ENCODE assay signal across 16 cellular contexts in the genomic region with DNA sequence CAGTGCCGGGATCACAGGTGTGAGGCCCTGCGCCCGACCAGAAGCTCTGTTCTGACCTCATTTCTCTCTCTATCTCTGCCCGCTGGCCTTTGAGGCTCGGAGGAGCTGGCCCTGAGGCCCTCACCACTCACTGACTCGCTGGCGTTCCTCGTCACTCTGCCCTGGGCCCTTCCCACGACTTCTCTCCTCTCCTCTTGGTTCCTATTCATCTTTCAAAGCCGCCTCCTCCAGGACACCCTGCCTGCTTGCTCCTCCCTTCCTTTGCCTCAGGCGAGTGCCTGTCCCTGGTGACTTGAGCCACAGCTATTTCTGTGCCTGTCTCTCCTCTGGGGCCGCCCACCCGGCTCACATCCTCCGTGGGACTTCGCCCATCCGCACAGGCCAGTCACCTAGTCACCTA. TPM values are rescaled to one million over a fixed set of nuclear protein-coding genes. Genes with fewer than 3 reads are reported as not detected.
A peak's percentile ranks its signal among the peaks of the same experiment; 100 is the strongest.
DNase-seq lines count a peak whose midpoint lies in the region; TF ChIP-seq lines count a peak whose summit lies in the region.
"Had no signal": no experiment of that assay in that cellular context is flagged by ENCODE, and none has a peak within 500 bp of the region (broad histone marks: within the 10 kb centered on the region; RNA-seq: fewer than 3 reads in every experiment).

No MANE protein-coding gene starts in this region.

- peaks cover 14% of the 10 kb centered on the region for H3K9me3 Mint-ChIP-seq in glutamatergic neuron (ENCODE audit: unreplicated experiment)
- peaks cover 4% of the 10 kb centered on the region for H3K9me3 Mint-ChIP-seq in neural progenitor cell
- H3K9me3 Mint-ChIP-seq in activated T-helper 2 cell treated with anti-CD3 and anti-CD28 coated beads, Interferon-gamma antibody, Interleukin-2, Interleukin-4, amounts not matched to agents 10 μg/mL and 5 μg/mL and 100 μg/mL, durations not matched to agents 14 hours and 24 hours and 36 hours = no peaks in the 10 kb centered on the region
- H3K9me3 Mint-ChIP-seq: CD8-positive, alpha-beta T cell had no signal

- H3K27ac Mint-ChIP-seq in glutamatergic neuron (ENCODE audit: unreplicated experiment) = peak overlapping the region; percentile 50
- H3K27ac Mint-ChIP-seq in neural progenitor cell = peak overlapping the region; percentile 9
- no peak overlapping the region for H3K27ac Mint-ChIP-seq in activated T-helper 2 cell treated with anti-CD3 and anti-CD28 coated beads, Interferon-gamma antibody, Interleukin-2, Interleukin-4, amounts not matched to agents 10 μg/mL and 5 μg/mL and 100 μg/mL, durations not matched to agents 14 hours and 24 hours and 36 hours
- H3K27ac Mint-ChIP-seq: CD8-positive, alpha-beta T cell had no signal

- intact Hi-C loops in activated T-helper 2 cell treated with anti-CD3 and anti-CD28 coated beads, Interferon-gamma antibody, Interleukin-2, Interleukin-4, amounts not matched to agents 10 μg/mL and 5 μg/mL and 100 μg/mL, durations not matched to agents 14 hours and 24 hours and 36 hours (cut with micrococcal nuclease) = no loop called here

- peak; percentile 62 for DNase-seq in ELF-1 (ENCODE audit: low read depth, low spot score)
- no peak for DNase-seq in glutamatergic neuron
- DNase-seq in neural progenitor cell (ENCODE audit: low spot score) = no peak
- no peak for DNase-seq in activated T-helper 2 cell treated with anti-CD3 and anti-CD28 coated beads, Interferon-gamma antibody, Interleukin-2, Interleukin-4, amounts not matched to agents 10 μg/mL and 5 μg/mL and 100 μg/mL, durations not matched to agents 14 hours and 24 hours and 36 hours (ENCODE audit: low spot score)
- no peak for DNase-seq in NCI-H146 (lab: John Stamatoyannopoulos, UW)
- DNase-seq in putamen (ENCODE audit: low spot score) = no peak
- no peak for DNase-seq in GM23248
- DNase-seq: ACHN; Calu3; CD8-positive, alpha-beta T cell; DMS79 treated with DMSO at 0.1 percent for 48 hours; GOT3; H7; IMR-90 had no signal

- peaks cover 2% of the 10 kb centered on the region for H3K27me3 Mint-ChIP-seq in glutamatergic neuron (ENCODE audit: unreplicated experiment)
- peaks cover 11% of the 10 kb centered on the region for H3K27me3 Mint-ChIP-seq in neural progenitor cell (ENCODE audit: insufficient read depth, low read depth)
- H3K27me3 Mint-ChIP-seq in activated T-helper 2 cell treated with anti-CD3 and anti-CD28 coated beads, Interferon-gamma antibody, Interleukin-2, Interleukin-4, amounts not matched to agents 10 μg/mL and 5 μg/mL and 100 μg/mL, durations not matched to agents 14 hours and 24 hours and 36 hours (ENCODE audit: low read depth) = no peaks in the 10 kb centered on the region

- H3K9ac ChIP-seq in neural progenitor cell = no peak overlapping the region
- no peak overlapping the region for H3K9ac ChIP-seq in GM23248

- H3K4me3 ChIP-seq in neural progenitor cell = no peak overlapping the region
- no peak overlapping the region for H3K4me3 ChIP-seq in GM23248
- H3K4me3 ChIP-seq: K562 had no signal

- H2AFZ ChIP-seq in neural progenitor cell (replicated peaks) = no peak overlapping the region
- H2AFZ ChIP-seq in GM23248 = no peak overlapping the region

- H3K27ac ChIP-seq in neural progenitor cell (no peak overlapping the region), GM23248 (no peak overlapping the region)

- H3F3A ChIP-seq in neural progenitor cell (ENCODE audit: low read depth) = no peaks in the 10 kb centered on the region
- H3F3A ChIP-seq in GM23248 (ENCODE audit: insufficient read depth) = no peaks in the 10 kb centered on the region

- WGBS in GM23248 (ENCODE audit: low coverage in 1 of 2, low lambda C conversion rate in 2 of 2, missing lambda C conversion rate in 2 of 2), 2 experiments = 61% methylated on average over 16 of the region's 16 CpGs

- H3K36me3 ChIP-seq in neural progenitor cell (no peaks in the 10 kb centered on the region), GM23248 (ENCODE audit: low read depth) (no peaks in the 10 kb centered on the region)

- H3K4me3 Mint-ChIP-seq in glutamatergic neuron (ENCODE audit: unreplicated experiment) (peak overlapping the region; percentile 45), neural progenitor cell (no peak overlapping the region)
- no peak overlapping the region for H3K4me3 Mint-ChIP-seq in activated T-helper 2 cell treated with anti-CD3 and anti-CD28 coated beads, Interferon-gamma antibody, Interleukin-2, Interleukin-4, amounts not matched to agents 10 μg/mL and 5 μg/mL and 100 μg/mL, durations not matched to agents 14 hours and 24 hours and 36 hours (ENCODE audit: low read depth)
- H3K4me3 Mint-ChIP-seq: CD8-positive, alpha-beta T cell had no signal

- H3K4me1 Mint-ChIP-seq in glutamatergic neuron (ENCODE audit: low read depth, unreplicated experiment) (peaks cover 16% of the 10 kb centered on the region), neural progenitor cell (peaks cover 15% of the 10 kb centered on the region)
- H3K4me1 Mint-ChIP-seq in activated T-helper 2 cell treated with anti-CD3 and anti-CD28 coated beads, Interferon-gamma antibody, Interleukin-2, Interleukin-4, amounts not matched to agents 10 μg/mL and 5 μg/mL and 100 μg/mL, durations not matched to agents 14 hours and 24 hours and 36 hours (ENCODE audit: low read depth) = no peaks in the 10 kb centered on the region

- H3K27me3 ChIP-seq in neural progenitor cell (no peaks in the 10 kb centered on the region), GM23248 (replicated peaks; ENCODE audit: insufficient read depth) (peaks cover 6% of the 10 kb centered on the region)

- no peak overlapping the region for H3K4me2 ChIP-seq in neural progenitor cell
- no peak overlapping the region for H3K4me2 ChIP-seq in GM23248 (ENCODE audit: unreplicated experiment)

- H3K9me2 ChIP-seq in GM23248 (ENCODE audit: insufficient read depth) = no peaks in the 10 kb centered on the region

- TF ChIP-seq CTCF in glutamatergic neuron (IDR thresholded peaks at IDR 0.05; ENCODE audit: partially characterized antibody, unreplicated experiment) (no peak), neural progenitor cell (IDR thresholded peaks at IDR 0.05) (no peak)

- in situ Hi-C loops in GM23248 (cut with MboI) = no loop called here

- H3K9me3 ChIP-seq in neural progenitor cell (ENCODE audit: low read depth) (no peaks in the 10 kb centered on the region), GM23248 (ENCODE audit: low read depth) (no peaks in the 10 kb centered on the region)

- no peaks in the 10 kb centered on the region for H4K20me1 ChIP-seq in neural progenitor cell (ENCODE audit: low read depth)
- H4K20me1 ChIP-seq in GM23248 (ENCODE audit: insufficient read depth) = no peaks in the 10 kb centered on the region

- H3K4me1 ChIP-seq in neural progenitor cell (peaks cover 4% of the 10 kb centered on the region), GM23248 (ENCODE audit: insufficient read depth) (no peaks in the 10 kb centered on the region)

- H3K36me3 Mint-ChIP-seq in glutamatergic neuron (ENCODE audit: unreplicated experiment) (no peaks in the 10 kb centered on the region), neural progenitor cell (no peaks in the 10 kb centered on the region)
- no peaks in the 10 kb centered on the region for H3K36me3 Mint-ChIP-seq in activated T-helper 2 cell treated with anti-CD3 and anti-CD28 coated beads, Interferon-gamma antibody, Interleukin-2, Interleukin-4, amounts not matched to agents 10 μg/mL and 5 μg/mL and 100 μg/mL, durations not matched to agents 14 hours and 24 hours and 36 hours (ENCODE audit: low read depth)
- H3K36me3 Mint-ChIP-seq: CD8-positive, alpha-beta T cell had no signal

- H3K79me2 ChIP-seq in neural progenitor cell (ENCODE audit: low read depth) (no peaks in the 10 kb centered on the region), GM23248 (ENCODE audit: insufficient read depth) (no peaks in the 10 kb centered on the region)

RNA-seq across cellular contexts. Expression of gene ADGRA1, which starts 17.3 kb away (rescaled TPM):
- total RNA-seq in glutamatergic neuron (ENCODE audit: unreplicated experiment) = 9.1 TPM
- not detected in 2 replicates for total RNA-seq in neural progenitor cell (ENCODE audit: low replicate concordance)
- not detected in 2 replicates for total RNA-seq in activated T-helper 2 cell treated with anti-CD3 and anti-CD28 coated beads, Interferon-gamma antibody, Interleukin-2, Interleukin-4, amounts not matched to agents 10 μg/mL and 5 μg/mL and 100 μg/mL, durations not matched to agents 14 hours and 24 hours and 36 hours
- total RNA-seq in GM23248 (2014; rRNA removed; shearing (Covaris generic)) = not detected in 2 replicates
- polyA plus RNA-seq in GM23248 (2016; fragmentation: Nextera tagmentation; extraction: Ambion mirVana) = not detected in 2 replicates
- total RNA-seq: Calu3; CD8-positive, alpha-beta T cell; IMR-90; K562 had no signal
- polyA plus RNA-seq: BJ, IMR-90, K562 had no signal

Comparison
In these comparisons a context has a peak if more than half of its experiments do, and no peak if none do; other contexts are left out.
1. RNA of gene ADGRA1, which starts 17.3 kb away (total RNA-seq): 9.1 TPM in glutamatergic neuron (single experiment); not detected in neural progenitor cell, not detected in activated T-helper 2 cell treated with anti-CD3 and anti-CD28 coated beads, Interferon-gamma antibody, Interleukin-2, Interleukin-4, amounts not matched to agents 10 μg/mL and 5 μg/mL and 100 μg/mL, durations not matched to agents 14 hours and 24 hours and 36 hours and not detected in GM23248; every median in the first group is over 10 times any median in the second.